ENCODE assay signal across 7 cellular contexts in the genomic region with DNA sequence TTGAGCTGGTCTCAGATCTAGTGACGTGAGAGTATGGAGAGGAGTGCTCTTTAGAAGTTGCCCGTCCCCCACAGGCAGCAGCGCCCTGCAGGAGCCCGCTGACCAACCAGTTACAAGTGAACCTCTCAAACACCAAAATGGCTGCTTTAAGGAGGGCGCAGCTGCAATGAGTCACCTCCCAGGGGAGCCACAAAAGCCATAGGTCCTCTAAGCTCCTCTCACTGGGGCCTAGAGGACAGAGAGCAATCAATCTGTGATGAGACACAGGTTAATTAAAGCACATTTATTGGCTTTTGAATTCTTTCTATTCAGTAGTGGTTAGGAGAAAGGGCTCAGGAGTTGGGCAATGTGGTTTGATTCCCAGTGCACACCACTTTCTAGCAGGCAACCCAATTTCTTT. TPM values are rescaled to one million over a fixed set of nuclear protein-coding genes. Genes with fewer than 3 reads are reported as not detected.
DNase-seq lines count a peak whose midpoint lies in the region; TF ChIP-seq lines count a peak whose summit lies in the region.
"Had no signal": no experiment of that assay in that cellular context is flagged by ENCODE, and none has a peak within 500 bp of the region (broad histone marks: within the 10 kb centered on the region; RNA-seq: fewer than 3 reads in every experiment).

No MANE protein-coding gene starts in this region.

- no peak overlapping the region for H3K4me3 Mint-ChIP-seq in activated T-helper 2 cell treated with anti-CD3 and anti-CD28 coated beads, Interferon-gamma antibody, Interleukin-2, Interleukin-4, amounts not matched to agents 10 μg/mL and 5 μg/mL and 100 μg/mL, durations not matched to agents 14 hours and 24 hours and 36 hours (ENCODE audit: low read depth)

- H3K4me2 ChIP-seq in Karpas-422 (ENCODE audit: low read depth, low read length, poor library complexity, severe bottlenecking) (peak overlapping the region; percentile 53), osteoblast (ENCODE audit: insufficient read depth, low read length) (no peak overlapping the region)

- H3K9me2 ChIP-seq in Karpas-422 (replicated peaks; ENCODE audit: insufficient read depth, low read length), result no peaks in the 10 kb centered on the region

- H3K27me3 ChIP-seq in Karpas-422 (ENCODE audit: low read length) (no peaks in the 10 kb centered on the region), osteoblast (ENCODE audit: insufficient read depth, low read length) (no peaks in the 10 kb centered on the region)

- H3K27ac Mint-ChIP-seq in activated T-helper 2 cell treated with anti-CD3 and anti-CD28 coated beads, Interferon-gamma antibody, Interleukin-2, Interleukin-4, amounts not matched to agents 10 μg/mL and 5 μg/mL and 100 μg/mL, durations not matched to agents 14 hours and 24 hours and 36 hours, result no peak overlapping the region

- H3K36me3 Mint-ChIP-seq in activated T-helper 2 cell treated with anti-CD3 and anti-CD28 coated beads, Interferon-gamma antibody, Interleukin-2, Interleukin-4, amounts not matched to agents 10 μg/mL and 5 μg/mL and 100 μg/mL, durations not matched to agents 14 hours and 24 hours and 36 hours (ENCODE audit: low read depth), result peaks cover 28% of the 10 kb centered on the region

- no peaks in the 10 kb centered on the region for H3K4me1 Mint-ChIP-seq in activated T-helper 2 cell treated with anti-CD3 and anti-CD28 coated beads, Interferon-gamma antibody, Interleukin-2, Interleukin-4, amounts not matched to agents 10 μg/mL and 5 μg/mL and 100 μg/mL, durations not matched to agents 14 hours and 24 hours and 36 hours (ENCODE audit: low read depth)

- H3K4me3 ChIP-seq in Karpas-422 (ENCODE audit: low read length) (0 out of 2 replicates have a peak overlapping the region, but pooled peaks have one; percentile 9), osteoblast (ENCODE audit: insufficient read depth, low read length) (no peak overlapping the region)

- intact Hi-C loops in activated T-helper 2 cell treated with anti-CD3 and anti-CD28 coated beads, Interferon-gamma antibody, Interleukin-2, Interleukin-4, amounts not matched to agents 10 μg/mL and 5 μg/mL and 100 μg/mL, durations not matched to agents 14 hours and 24 hours and 36 hours (cut with micrococcal nuclease), result no loop called here

- TF ChIP-seq CTCF in osteoblast (IDR thresholded peaks at IDR 0.05; ENCODE audit: extremely low read depth, low read depth, low read length), result no peak

- no peaks in the 10 kb centered on the region for H3K9me3 Mint-ChIP-seq in activated T-helper 2 cell treated with anti-CD3 and anti-CD28 coated beads, Interferon-gamma antibody, Interleukin-2, Interleukin-4, amounts not matched to agents 10 μg/mL and 5 μg/mL and 100 μg/mL, durations not matched to agents 14 hours and 24 hours and 36 hours

- no peaks in the 10 kb centered on the region; the same call in none of the 2 replicates for H4K20me1 ChIP-seq in Karpas-422 (ENCODE audit: insufficient read depth, low read depth, low read length)
- peaks cover 20% of the 10 kb centered on the region for H4K20me1 ChIP-seq in osteoblast (ENCODE audit: insufficient read depth, low read length)

- H3K4me1 ChIP-seq in Karpas-422 (ENCODE audit: low read length), result peaks cover 57% of the 10 kb centered on the region
- peaks cover 41% of the 10 kb centered on the region for H3K4me1 ChIP-seq in osteoblast (ENCODE audit: insufficient read depth, low read length)

- H3K36me3 ChIP-seq in Karpas-422 (ENCODE audit: insufficient read depth, low read length), result peaks cover 31% of the 10 kb centered on the region; the same call in 1 of the 2 replicates
- peaks cover 26% of the 10 kb centered on the region for H3K36me3 ChIP-seq in osteoblast (ENCODE audit: insufficient read depth, low read length)

- H3K9ac ChIP-seq in Karpas-422 (ENCODE audit: low read length), result peak overlapping the region; percentile 39; the same call in 1 of the 2 replicates

- no peaks in the 10 kb centered on the region for H3K27me3 Mint-ChIP-seq in activated T-helper 2 cell treated with anti-CD3 and anti-CD28 coated beads, Interferon-gamma antibody, Interleukin-2, Interleukin-4, amounts not matched to agents 10 μg/mL and 5 μg/mL and 100 μg/mL, durations not matched to agents 14 hours and 24 hours and 36 hours (ENCODE audit: low read depth)

- H2AFZ ChIP-seq in Karpas-422 (ENCODE audit: low read length), result no peak overlapping the region
- H2AFZ ChIP-seq in osteoblast (ENCODE audit: low read length), result no peak overlapping the region

- H3K79me2 ChIP-seq in Karpas-422 (ENCODE audit: low read length), result peaks cover 58% of the 10 kb centered on the region
- peaks cover 64% of the 10 kb centered on the region for H3K79me2 ChIP-seq in osteoblast (ENCODE audit: insufficient read depth, low read length)

- DNase-seq in Karpas-422 (peak; percentile 86), NCI-H69 (lab: John Stamatoyannopoulos, UW) (peak; percentile 99), osteoblast (ENCODE audit: insufficient read length, low spot score, missing footprints) (peak; percentile 86)
- DNase-seq in activated T-helper 2 cell treated with anti-CD3 and anti-CD28 coated beads, Interferon-gamma antibody, Interleukin-2, Interleukin-4, amounts not matched to agents 10 μg/mL and 5 μg/mL and 100 μg/mL, durations not matched to agents 14 hours and 24 hours and 36 hours (ENCODE audit: low spot score), result no peak
- DNase-seq in activated CD4-positive, alpha-beta T cell treated with anti-CD3 and anti-CD28 coated beads for 4 hours, result no peak
- DNase-seq: activated CD4-positive, alpha-beta T cell treated with anti-CD3 and anti-CD28 coated beads, Interleukin-2, amount 50 U/mL, for 48 hours; occipital lobe had no signal

- H3K27ac ChIP-seq in Karpas-422 (ENCODE audit: low read length) (peak overlapping the region; percentile 78), osteoblast (ENCODE audit: low read depth, low read length) (peak overlapping the region; percentile 5)

- H3K9me3 ChIP-seq in Karpas-422 (ENCODE audit: low read length), result no peaks in the 10 kb centered on the region
- H3K9me3 ChIP-seq in osteoblast (ENCODE audit: low read depth, low read length), result no peaks in the 10 kb centered on the region

RNA-seq across cellular contexts. Expression of a gene that starts 15.5 kb away (rescaled TPM):
- total RNA-seq in Karpas-422 (2014; rRNA removed; shearing (Covaris generic); ENCODE audit: low replicate concordance), result 0.52 and 4.5 TPM in 2 replicates
- total RNA-seq in osteoblast, result 0.29 and 0.36 TPM in 2 replicates
- 0.18 and 1.3 TPM in 2 replicates for total RNA-seq in activated T-helper 2 cell treated with anti-CD3 and anti-CD28 coated beads, Interferon-gamma antibody, Interleukin-2, Interleukin-4, amounts not matched to agents 10 μg/mL and 5 μg/mL and 100 μg/mL, durations not matched to agents 14 hours and 24 hours and 36 hours
- total RNA-seq: occipital lobe had no signal

RNA-seq across cellular contexts. Expression of a gene that starts 38.2 kb away (rescaled TPM):
- total RNA-seq in Karpas-422 (2014; rRNA removed; shearing (Covaris generic); ENCODE audit: low replicate concordance), result 40.6 and 119 TPM in 2 replicates
- 121 and 124 TPM in 2 replicates for total RNA-seq in osteoblast
- 214 and 219 TPM in 2 replicates for total RNA-seq in activated T-helper 2 cell treated with anti-CD3 and anti-CD28 coated beads, Interferon-gamma antibody, Interleukin-2, Interleukin-4, amounts not matched to agents 10 μg/mL and 5 μg/mL and 100 μg/mL, durations not matched to agents 14 hours and 24 hours and 36 hours

RNA-seq across cellular contexts. Expression of a gene that starts 56.1 kb away (rescaled TPM):
- 24.9 and 32.8 TPM in 2 replicates for total RNA-seq in Karpas-422 (2014; rRNA removed; shearing (Covaris generic); ENCODE audit: low replicate concordance)
- total RNA-seq in osteoblast, result 52.5 and 78.9 TPM in 2 replicates
- 12.5 and 15.2 TPM in 2 replicates for total RNA-seq in activated T-helper 2 cell treated with anti-CD3 and anti-CD28 coated beads, Interferon-gamma antibody, Interleukin-2, Interleukin-4, amounts not matched to agents 10 μg/mL and 5 μg/mL and 100 μg/mL, durations not matched to agents 14 hours and 24 hours and 36 hours

Comparison
In these comparisons a context has a peak if more than half of its experiments do, and no peak if none do; other contexts are left out.
1. DNase-seq: peak in Karpas-422 (single experiment), NCI-H69 (single experiment) and osteoblast (single experiment); none in activated T-helper 2 cell treated with anti-CD3 and anti-CD28 coated beads, Interferon-gamma antibody, Interleukin-2, Interleukin-4, amounts not matched to agents 10 μg/mL and 5 μg/mL and 100 μg/mL, durations not matched to agents 14 hours and 24 hours and 36 hours (single experiment) and activated CD4-positive, alpha-beta T cell treated with anti-CD3 and anti-CD28 coated beads for 4 hours (0 of 2).